1 cellular context compared by ENCODE assay signal in genomic region chr3:66439666-66440344, GRCh38.
TF ChIP-seq lines count a peak whose summit lies in the region.

No MANE protein-coding gene starts in this region.

TF ChIP-seq in GM23338, 12 proteins besides CTCF, POLR2A, EP300 and RAD21 (continued from another document):
- no peak for TF ChIP-seq ZNF462 (CRISPR knock-in tag; IDR thresholded peaks at IDR 0.05)
- TF ChIP-seq ZNF114 (CRISPR knock-in tag; IDR thresholded peaks at IDR 0.05): no peak
- TF ChIP-seq NANOG (IDR thresholded peaks at IDR 0.05; ENCODE audit: borderline replicate concordance): no peak
- TF ChIP-seq STAT1 (IDR thresholded peaks at IDR 0.05; ENCODE audit: unreplicated experiment): no peak
- TF ChIP-seq REST (IDR thresholded peaks at IDR 0.05; ENCODE audit: unreplicated experiment): no peak
TF ChIP-seq in GM23338: peak in this region for 0.
